ENCODE assay signal across 14 cellular contexts in genomic region chr7:424961-425793, GRCh38.
A peak's percentile ranks its signal among the peaks of the same experiment; 100 is the strongest.
DNase-seq lines count a peak whose midpoint lies in the region; ATAC-seq and TF ChIP-seq lines count a peak whose summit lies in the region.
"Had no signal": no experiment of that assay in that cellular context is flagged by ENCODE, and none has a peak within 500 bp of the region (broad histone marks: within the 10 kb centered on the region; RNA-seq: fewer than 3 reads in every experiment).

No MANE protein-coding gene starts in this region.

- in situ Hi-C loops in mammary epithelial cell (cut with MboI; ENCODE audit: low sequenced_read_pairs in 2 of 2), result no loop called here

- H3K9me3 ChIP-seq in breast epithelium (no peaks in the 10 kb centered on the region), mammary epithelial cell (replicated peaks; ENCODE audit: insufficient read depth, low read length) (no peaks in the 10 kb centered on the region), tibial nerve (no peaks in the 10 kb centered on the region)
- H3K9me3 ChIP-seq: adrenal gland, uterus had no signal

- no peaks in the 10 kb centered on the region for H4K20me1 ChIP-seq in mammary epithelial cell (ENCODE audit: insufficient read depth, low read length)

- peak in 1 of 2 donors; percentile 72 for TF ChIP-seq EP300 in tibial nerve (IDR thresholded peaks at IDR 0.05)

- TF ChIP-seq POLR2A in breast epithelium (IDR thresholded peaks at IDR 0.05) (no peak), tibial nerve (IDR thresholded peaks at IDR 0.05) (no peak)

- no TSS peak for BruUV-seq in mammary epithelial cell (replicated peaks; lab: Mats Ljungman, UMichigan)

- H3K79me2 ChIP-seq in mammary epithelial cell (ENCODE audit: insufficient read depth, low read length), result no peaks in the 10 kb centered on the region

- WGBS in mammary epithelial cell (ENCODE audit: low coverage, missing lambda C conversion rate), result 55% methylated on average over 23 of the region's 46 CpGs
- 51 to 57% methylated on average over 37 to 39 of the region's 46 CpGs for WGBS in tibial nerve, 2 donors

- H3K27ac ChIP-seq in breast epithelium (peak overlapping the region in 1 of 2 donors; percentile 72), mammary epithelial cell (ENCODE audit: insufficient read depth, low read depth, low read length) (no peak overlapping the region), tibial nerve (peak overlapping the region in 3 of 4 donors; percentile 7 to 43 (median 17))
- H3K27ac ChIP-seq: uterus had no signal

- no peak for ATAC-seq in HG03378 (IDR thresholded peaks at IDR 0.05; ENCODE audit: unreplicated experiment)
- no peak for ATAC-seq in GM18868 (IDR thresholded peaks at IDR 0.05; ENCODE audit: unreplicated experiment)

- intact Hi-C loops in breast epithelium (cut with DNase I; ENCODE audit: low total_unique reads), result no loop called here
- intact Hi-C loops in mammary epithelial cell (cut with micrococcal nuclease), result no loop called here

- H2AFZ ChIP-seq in mammary epithelial cell (ENCODE audit: low read depth, low read length), result no peak overlapping the region

- DNase-seq in breast epithelium (ENCODE audit: low spot score in 2 of 2) (peak in 1 of 2 donors; percentile 30), mammary epithelial cell (no peak), fibroblast of mammary gland (ENCODE audit: low read depth) (peak; percentile 4), myocyte (ENCODE audit: low read depth) (peak; percentile 42), tibial nerve (ENCODE audit: low spot score in 2 of 2) (no peak)
- DNase-seq in activated T-cell treated with anti-CD3 and anti-CD28 coated beads, Interleukin-2, amount 50 U/mL, for 1 hour, result no peak
- DNase-seq: 8988T; activated CD4-positive, alpha-beta T cell treated with anti-CD3 and anti-CD28 coated beads, Interleukin-2, amount 50 U/mL, for 4 hours; MV-4-11; stimulated activated CD4-positive, alpha-beta T cell treated with anti-CD3 and anti-CD28 coated beads, Interleukin-2, amount 100 ng/mL, for 48 hours; uterus had no signal

- dilution Hi-C loops in mammary epithelial cell (cut with HindIII; ENCODE audit: low sequenced_read_pairs), result no loop called here

- H3K4me2 ChIP-seq in mammary epithelial cell (ENCODE audit: insufficient read depth, low read depth, low read length), result no peak overlapping the region

- no peak overlapping the region for H3K9ac ChIP-seq in mammary epithelial cell (ENCODE audit: insufficient read depth, low read length)

- peaks cover 0 to 3% of the 10 kb centered on the region in 2 donors for H3K27me3 ChIP-seq in breast epithelium
- peaks cover 1% of the 10 kb centered on the region for H3K27me3 ChIP-seq in mammary epithelial cell (ENCODE audit: insufficient read depth, low read length)
- no peaks in the 10 kb centered on the region for H3K27me3 ChIP-seq in tibial nerve
- H3K27me3 ChIP-seq: adrenal gland, uterus had no signal

- CTCF ChIA-PET in mammary epithelial cell (lab: Charles Lee; ENCODE audit: low non-redundant PET), result no interaction called here

- no peak for TF ChIP-seq CTCF in breast epithelium (IDR thresholded peaks at IDR 0.05)
- no peak for TF ChIP-seq CTCF in mammary epithelial cell (conservative IDR thresholded peaks at IDR 0.05 in 1 of 2, IDR thresholded peaks at IDR 0.05 in 1 of 2; ENCODE audit: extremely low read depth in 1 of 2, insufficient read depth in 1 of 2, low read depth in 1 of 2, low read length in 2 of 2)
- TF ChIP-seq CTCF in fibroblast of mammary gland (conservative IDR thresholded peaks at IDR 0.05; ENCODE audit: control insufficient read depth, insufficient read depth, low read depth, low read length), result no peak
- no peak for TF ChIP-seq CTCF in tibial nerve (IDR thresholded peaks at IDR 0.05)

- H3K4me1 ChIP-seq in breast epithelium (peaks cover 0 to 4% of the 10 kb centered on the region in 2 donors), mammary epithelial cell (ENCODE audit: insufficient read depth, low read length) (no peaks in the 10 kb centered on the region), tibial nerve (peaks cover 0 to 26% (median 18%) of the 10 kb centered on the region in 4 donors)
- H3K4me1 ChIP-seq: adrenal gland, uterus had no signal

- H3K4me3 ChIP-seq in breast epithelium, result peak overlapping the region in 2 of 3 donors; percentile 6 to 33
- H3K4me3 ChIP-seq in mammary epithelial cell (replicated peaks in 1 of 3; ENCODE audit: insufficient read depth in 1 of 3, low read depth in 2 of 3, low read length in 3 of 3), result no peak overlapping the region
- H3K4me3 ChIP-seq in fibroblast of mammary gland (ENCODE audit: control insufficient read depth, low read depth, low read length), result no peak overlapping the region
- H3K4me3 ChIP-seq in tibial nerve, result no peak overlapping the region
- H3K4me3 ChIP-seq: adrenal gland, uterus had no signal

- H3K36me3 ChIP-seq in breast epithelium (no peaks in the 10 kb centered on the region), mammary epithelial cell (ENCODE audit: insufficient read depth, low read length) (no peaks in the 10 kb centered on the region), tibial nerve (no peaks in the 10 kb centered on the region)
- H3K36me3 ChIP-seq: adrenal gland, uterus had no signal

Comparison
In these comparisons a context has a peak if more than half of its experiments do, and no peak if none do; other contexts are left out.
1. H3K4me3 ChIP-seq: peak in breast epithelium (2 of 3); none in mammary epithelial cell (0 of 3), fibroblast of mammary gland (single experiment) and tibial nerve (0 of 4).
2. DNase-seq: peak in fibroblast of mammary gland (single experiment) and myocyte (single experiment); none in mammary epithelial cell (single experiment), tibial nerve (0 of 2) and activated T-cell treated with anti-CD3 and anti-CD28 coated beads, Interleukin-2, amount 50 U/mL, for 1 hour (single experiment).